Comparison of ENCODE assay signal across 1 cellular context in the genomic region with DNA sequence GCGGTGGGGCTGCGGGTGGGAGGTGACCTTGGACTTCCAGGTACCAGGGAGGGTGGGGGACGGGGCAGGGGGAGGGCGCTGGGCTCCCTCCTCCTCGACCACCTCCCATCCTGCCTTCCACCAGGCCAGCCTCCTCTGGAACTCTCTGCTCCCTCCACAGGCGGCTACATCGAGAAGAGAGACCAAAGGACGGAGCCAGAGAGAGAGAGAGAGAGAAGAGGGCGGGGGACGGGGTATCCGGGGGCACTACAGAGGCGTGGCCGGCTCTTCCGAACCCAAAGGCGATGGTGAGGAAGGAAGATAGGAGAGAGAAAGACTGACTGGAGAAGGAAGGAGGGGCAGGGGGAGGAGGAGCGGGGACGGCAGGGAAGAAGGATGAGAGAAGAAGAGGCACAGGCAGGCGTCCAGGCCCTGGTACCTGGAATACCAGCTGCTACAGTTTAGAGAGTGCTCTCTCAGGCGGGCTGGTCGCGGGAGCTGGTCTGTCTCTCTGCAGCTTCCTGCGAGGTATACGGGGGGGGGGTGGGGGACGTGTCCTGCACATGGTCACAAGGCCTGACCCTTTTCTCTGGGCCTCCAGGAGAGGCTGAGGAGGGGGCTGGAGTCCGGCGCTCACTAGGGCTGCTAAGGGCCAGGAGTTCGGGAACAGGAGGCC.
TF ChIP-seq lines count a peak whose summit lies in the region.

No MANE protein-coding gene starts in this region.

TF ChIP-seq in GM23338, 12 proteins besides CTCF, POLR2A, EP300 and RAD21 (continued from another document):
- TF ChIP-seq, protein P1, sequence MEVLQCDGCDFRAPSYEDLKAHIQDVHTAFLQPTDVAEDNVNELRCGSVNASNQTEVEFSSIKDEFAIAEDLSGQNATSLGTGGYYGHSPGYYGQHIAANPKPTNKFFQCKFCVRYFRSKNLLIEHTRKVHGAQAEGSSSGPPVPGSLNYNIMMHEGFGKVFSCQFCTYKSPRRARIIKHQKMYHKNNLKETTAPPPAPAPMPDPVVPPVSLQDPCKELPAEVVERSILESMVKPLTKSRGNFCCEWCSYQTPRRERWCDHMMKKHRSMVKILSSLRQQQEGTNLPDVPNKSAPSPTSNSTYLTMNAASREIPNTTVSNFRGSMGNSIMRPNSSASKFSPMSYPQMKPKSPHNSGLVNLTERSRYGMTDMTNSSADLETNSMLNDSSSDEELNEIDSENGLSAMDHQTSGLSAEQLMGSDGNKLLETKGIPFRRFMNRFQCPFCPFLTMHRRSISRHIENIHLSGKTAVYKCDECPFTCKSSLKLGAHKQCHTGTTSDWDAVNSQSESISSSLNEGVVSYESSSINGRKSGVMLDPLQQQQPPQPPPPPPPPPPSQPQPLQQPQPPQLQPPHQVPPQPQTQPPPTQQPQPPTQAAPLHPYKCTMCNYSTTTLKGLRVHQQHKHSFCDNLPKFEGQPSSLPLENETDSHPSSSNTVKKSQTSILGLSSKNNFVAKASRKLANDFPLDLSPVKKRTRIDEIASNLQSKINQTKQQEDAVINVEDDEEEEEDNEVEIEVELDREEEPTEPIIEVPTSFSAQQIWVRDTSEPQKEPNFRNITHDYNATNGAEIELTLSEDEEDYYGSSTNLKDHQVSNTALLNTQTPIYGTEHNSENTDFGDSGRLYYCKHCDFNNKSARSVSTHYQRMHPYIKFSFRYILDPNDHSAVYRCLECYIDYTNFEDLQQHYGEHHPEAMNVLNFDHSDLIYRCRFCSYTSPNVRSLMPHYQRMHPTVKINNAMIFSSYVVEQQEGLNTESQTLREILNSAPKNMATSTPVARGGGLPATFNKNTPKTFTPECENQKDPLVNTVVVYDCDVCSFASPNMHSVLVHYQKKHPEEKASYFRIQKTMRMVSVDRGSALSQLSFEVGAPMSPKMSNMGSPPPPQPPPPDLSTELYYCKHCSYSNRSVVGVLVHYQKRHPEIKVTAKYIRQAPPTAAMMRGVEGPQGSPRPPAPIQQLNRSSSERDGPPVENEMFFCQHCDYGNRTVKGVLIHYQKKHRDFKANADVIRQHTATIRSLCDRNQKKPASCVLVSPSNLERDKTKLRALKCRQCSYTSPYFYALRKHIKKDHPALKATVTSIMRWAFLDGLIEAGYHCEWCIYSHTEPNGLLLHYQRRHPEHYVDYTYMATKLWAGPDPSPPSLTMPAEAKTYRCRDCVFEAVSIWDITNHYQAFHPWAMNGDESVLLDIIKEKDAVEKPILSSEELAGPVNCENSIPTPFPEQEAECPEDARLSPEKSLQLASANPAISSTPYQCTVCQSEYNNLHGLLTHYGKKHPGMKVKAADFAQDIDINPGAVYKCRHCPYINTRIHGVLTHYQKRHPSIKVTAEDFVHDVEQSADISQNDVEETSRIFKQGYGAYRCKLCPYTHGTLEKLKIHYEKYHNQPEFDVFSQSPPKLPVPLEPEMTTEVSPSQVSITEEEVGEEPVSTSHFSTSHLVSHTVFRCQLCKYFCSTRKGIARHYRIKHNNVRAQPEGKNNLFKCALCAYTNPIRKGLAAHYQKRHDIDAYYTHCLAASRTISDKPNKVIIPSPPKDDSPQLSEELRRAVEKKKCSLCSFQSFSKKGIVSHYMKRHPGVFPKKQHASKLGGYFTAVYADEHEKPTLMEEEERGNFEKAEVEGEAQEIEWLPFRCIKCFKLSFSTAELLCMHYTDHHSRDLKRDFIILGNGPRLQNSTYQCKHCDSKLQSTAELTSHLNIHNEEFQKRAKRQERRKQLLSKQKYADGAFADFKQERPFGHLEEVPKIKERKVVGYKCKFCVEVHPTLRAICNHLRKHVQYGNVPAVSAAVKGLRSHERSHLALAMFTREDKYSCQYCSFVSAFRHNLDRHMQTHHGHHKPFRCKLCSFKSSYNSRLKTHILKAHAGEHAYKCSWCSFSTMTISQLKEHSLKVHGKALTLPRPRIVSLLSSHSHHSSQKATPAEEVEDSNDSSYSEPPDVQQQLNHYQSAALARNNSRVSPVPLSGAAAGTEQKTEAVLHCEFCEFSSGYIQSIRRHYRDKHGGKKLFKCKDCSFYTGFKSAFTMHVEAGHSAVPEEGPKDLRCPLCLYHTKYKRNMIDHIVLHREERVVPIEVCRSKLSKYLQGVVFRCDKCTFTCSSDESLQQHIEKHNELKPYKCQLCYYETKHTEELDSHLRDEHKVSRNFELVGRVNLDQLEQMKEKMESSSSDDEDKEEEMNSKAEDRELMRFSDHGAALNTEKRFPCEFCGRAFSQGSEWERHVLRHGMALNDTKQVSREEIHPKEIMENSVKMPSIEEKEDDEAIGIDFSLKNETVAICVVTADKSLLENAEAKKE (CRISPR knock-in tag; IDR thresholded peaks at IDR 0.05): no peak
- no peak for TF ChIP-seq ZNF114 (CRISPR knock-in tag; IDR thresholded peaks at IDR 0.05)
- no peak for TF ChIP-seq CREB1 (CRISPR knock-in tag; IDR thresholded peaks at IDR 0.05; ENCODE audit: low read depth)
- no peak for TF ChIP-seq NANOG (IDR thresholded peaks at IDR 0.05; ENCODE audit: borderline replicate concordance)
